In the genomic region with DNA sequence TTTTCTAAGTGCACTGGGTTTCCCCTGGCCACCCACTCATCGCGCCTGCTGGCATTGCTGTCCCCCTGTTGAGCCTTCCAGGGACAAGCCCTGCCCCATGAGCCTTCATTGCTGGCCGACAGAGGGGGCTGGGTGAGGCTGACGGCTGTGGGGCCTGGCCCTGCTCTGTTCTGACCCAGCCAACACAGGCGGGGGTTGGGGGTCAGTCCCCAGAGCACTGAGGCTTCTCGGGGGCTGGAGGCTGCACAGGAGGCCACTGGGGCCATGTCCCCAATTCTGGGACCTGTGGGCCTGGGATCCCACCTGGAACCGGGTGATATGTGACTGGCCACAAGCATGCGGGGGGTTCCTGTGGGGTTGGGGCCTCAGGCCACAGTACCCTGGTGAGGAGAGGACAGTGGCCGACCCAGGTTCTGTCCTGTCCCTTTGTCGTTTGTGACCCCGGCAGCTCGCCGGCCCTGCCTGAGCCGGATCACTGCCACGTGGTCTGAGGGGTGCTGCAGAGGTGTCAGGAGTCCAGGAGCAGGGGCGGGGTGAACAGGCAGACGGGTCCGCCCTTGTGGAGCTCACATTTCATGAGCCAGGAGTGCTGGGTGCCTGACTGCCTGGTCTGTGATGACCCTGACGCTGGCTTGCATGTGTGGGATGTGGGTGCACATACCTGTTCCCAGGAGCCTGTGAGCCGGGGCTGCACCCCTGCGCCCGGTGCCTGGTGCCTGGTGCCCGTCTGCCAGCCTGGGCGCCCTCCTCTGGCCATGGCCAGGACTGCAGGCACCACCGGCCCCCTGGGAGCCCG, we compare ENCODE assay signal across 8 cellular contexts. TPM values are rescaled to one million over a fixed set of nuclear protein-coding genes. Genes with fewer than 3 reads are reported as not detected.
A peak's percentile ranks its signal among the peaks of the same experiment; 100 is the strongest.
DNase-seq lines count a peak whose midpoint lies in the region; ATAC-seq and TF ChIP-seq lines count a peak whose summit lies in the region.

No MANE protein-coding gene starts in this region.

- H4K20me1 ChIP-seq in fibroblast of lung (ENCODE audit: control insufficient read depth, extremely low read depth, insufficient read depth, low read length): no peaks in the 10 kb centered on the region

- intact Hi-C loops in psoas muscle (cut with DNase I): no loop called here

- H3K27ac ChIP-seq in fibroblast of lung (ENCODE audit: insufficient read depth, low read length) (no peak overlapping the region), psoas muscle (no peak overlapping the region)

- H3K36me3 ChIP-seq in fibroblast of lung (ENCODE audit: control insufficient read depth, insufficient read depth, low read length) (peaks cover 16% of the 10 kb centered on the region), psoas muscle (ENCODE audit: insufficient read depth in 1 of 2, low read depth in 1 of 2) (peaks cover 6 to 31% of the 10 kb centered on the region in 2 donors)

- ATAC-seq in psoas muscle (peak; percentile 60 to 72 (median 68)), HG03460 (IDR thresholded peaks at IDR 0.05; ENCODE audit: unreplicated experiment) (no peak)

- no peak overlapping the region for H3K4me2 ChIP-seq in fibroblast of lung (ENCODE audit: extremely low read depth, insufficient read depth, low read length)

- H3K9ac ChIP-seq in fibroblast of lung (ENCODE audit: insufficient read depth, low read length): no peak overlapping the region

- 23 to 31% (median 26%) methylated on average over 26 of the region's 26 CpGs for WGBS in psoas muscle, 3 donors

- H3K9me3 ChIP-seq in fibroblast of lung (ENCODE audit: control insufficient read depth, insufficient read depth, low read depth, low read length) (no peaks in the 10 kb centered on the region), psoas muscle (no peaks in the 10 kb centered on the region)

- H3K27me3 ChIP-seq in fibroblast of lung (ENCODE audit: control insufficient read depth, insufficient read depth, low read length) (peaks cover 6% of the 10 kb centered on the region), psoas muscle (ENCODE audit: insufficient read depth in 3 of 3, low read length in 2 of 3) (peaks cover 0 to 35% (median 7%) of the 10 kb centered on the region in 3 donors)

- H3K4me3 ChIP-seq in fibroblast of lung (replicated peaks in 1 of 4; ENCODE audit: control extremely low read depth in 1 of 4, insufficient read depth in 1 of 4, low read depth in 3 of 4, low read length in 4 of 4) (no peak overlapping the region), psoas muscle (no peak overlapping the region)

- H2AFZ ChIP-seq in fibroblast of lung (ENCODE audit: low read length): no peak overlapping the region

- DNase-seq in NCI-H1436 (lab: John Stamatoyannopoulos, UW): peak; percentile 58
- no peak for DNase-seq in NCI-H1436 treated with DMSO at 0.1 percent for 48 hours (lab: John Stamatoyannopoulos, UW)
- DNase-seq in NOMO-1 treated with DMSO at 0.1 percent for 48 hours (lab: John Stamatoyannopoulos, UW; ENCODE audit: unreplicated experiment): peak; percentile 5
- peak; percentile 71 for DNase-seq in activated T-cell treated with anti-CD3 and anti-CD28 coated beads for 48 hours (ENCODE audit: low read depth)
- DNase-seq in fibroblast of lung (ENCODE audit: low read depth in 2 of 2): peak; percentile 12 to 28
- peak; percentile 41 to 72 for DNase-seq in psoas muscle
- DNase-seq in GOT3 (lab: John Stamatoyannopoulos, UW): no peak

- no peaks in the 10 kb centered on the region for H3K79me2 ChIP-seq in fibroblast of lung (ENCODE audit: control insufficient read depth, insufficient read depth, low read length)

- no peaks in the 10 kb centered on the region for H3K4me1 ChIP-seq in fibroblast of lung (ENCODE audit: control insufficient read depth, extremely low read depth, insufficient read depth, low read length)
- H3K4me1 ChIP-seq in psoas muscle: no peaks in the 10 kb centered on the region

- TF ChIP-seq CTCF in fibroblast of lung (conservative IDR thresholded peaks at IDR 0.05 in 1 of 2, IDR thresholded peaks at IDR 0.05 in 1 of 2; ENCODE audit: low read depth in 1 of 2, low read length in 2 of 2) (peak; percentile 35 to 55), psoas muscle (IDR thresholded peaks at IDR 0.05) (peak; percentile 57)

RNA-seq across cellular contexts. Expression of a gene that starts 2.1 kb away (rescaled TPM):
- total RNA-seq in fibroblast of lung: not detected in 2 replicates
- not detected in 2 replicates for polyA plus RNA-seq in fibroblast of lung
- not detected in 2 replicates for polyA plus RNA-seq in fibroblast of lung (2012)
- polyA minus RNA-seq in fibroblast of lung (ENCODE audit: low replicate concordance): not detected in 2 replicates
- not detected for total RNA-seq in psoas muscle
- polyA plus RNA-seq in psoas muscle: under 1 TPM in 2 of 3 donors, not detected in 1; 0.08 to 0.09 TPM

RNA-seq across cellular contexts. Expression of a gene that starts 18.3 kb away (rescaled TPM):
- total RNA-seq in fibroblast of lung (35.2 and 42.9 TPM in 2 replicates), psoas muscle (10 to 100 TPM; 19.9 to 42.2 (median 25.5) TPM)
- polyA plus RNA-seq in fibroblast of lung (33.1 and 37.6 TPM in 2 replicates), psoas muscle (10 to 100 TPM; 22.3 to 42.0 (median 30.4) TPM)
- polyA plus RNA-seq in fibroblast of lung (2012): 65.4 and 66.5 TPM in 2 replicates
- polyA minus RNA-seq in fibroblast of lung (ENCODE audit: low replicate concordance): 55.4 and 101 TPM in 2 replicates

RNA-seq across cellular contexts. Expression of a gene that starts 36.6 kb away (rescaled TPM):
- not detected in 2 replicates for total RNA-seq in fibroblast of lung
- polyA plus RNA-seq in fibroblast of lung: not detected in 2 replicates
- polyA plus RNA-seq in fibroblast of lung (2012): not detected in 2 replicates
- not detected in 2 replicates for polyA minus RNA-seq in fibroblast of lung (ENCODE audit: low replicate concordance)
- not detected for total RNA-seq in psoas muscle
- polyA plus RNA-seq in psoas muscle: not detected

RNA-seq across cellular contexts. Expression of a gene that starts 55.2 kb away (rescaled TPM):
- total RNA-seq in fibroblast of lung: not detected in 2 replicates
- not detected in 2 replicates for polyA plus RNA-seq in fibroblast of lung
- not detected in 2 replicates for polyA plus RNA-seq in fibroblast of lung (2012)
- polyA minus RNA-seq in fibroblast of lung (ENCODE audit: low replicate concordance): not detected in 2 replicates
- total RNA-seq in psoas muscle: not detected
- polyA plus RNA-seq in psoas muscle: under 1 TPM in 1 of 3 donors, not detected in 2; 0.04 TPM

Comparison
In these comparisons a context has a peak if more than half of its experiments do, and no peak if none do; other contexts are left out.
1. DNase-seq: peak in NCI-H1436 (single experiment), NOMO-1 treated with DMSO at 0.1 percent for 48 hours (single experiment), activated T-cell treated with anti-CD3 and anti-CD28 coated beads for 48 hours (single experiment), fibroblast of lung (2 of 2) and psoas muscle (2 of 2); none in NCI-H1436 treated with DMSO at 0.1 percent for 48 hours (single experiment) and GOT3 (single experiment).